In the genomic region with DNA sequence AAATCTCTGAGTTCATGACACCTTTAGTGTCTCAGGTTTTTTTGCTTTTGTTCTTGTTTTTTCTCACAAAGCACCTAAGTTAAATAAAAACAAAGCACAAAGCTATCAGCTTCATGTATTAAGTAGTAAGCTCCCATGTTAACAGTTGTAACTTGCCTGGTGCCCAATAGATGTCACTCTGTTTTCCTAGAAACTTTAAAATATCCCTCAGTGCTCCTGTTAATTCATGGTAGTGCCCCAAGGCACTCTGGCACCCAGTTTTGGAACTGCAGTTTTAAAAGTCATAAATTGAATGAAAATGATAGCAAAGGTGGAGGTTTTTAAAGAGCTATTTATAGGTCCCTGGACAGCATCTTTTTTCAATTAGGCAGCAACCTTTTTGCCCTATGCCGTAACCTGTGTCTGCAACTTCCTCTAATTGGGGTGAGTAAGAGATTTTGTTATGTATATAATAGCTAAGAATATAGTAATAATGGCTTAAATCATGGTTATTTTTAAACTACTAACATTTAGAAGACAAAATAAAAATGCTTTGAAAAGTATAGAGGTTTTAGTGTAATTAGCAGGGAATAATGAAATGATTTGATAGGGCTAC, we compare ENCODE assay signal across 10 cellular contexts.
A peak's percentile ranks its signal among the peaks of the same experiment; 100 is the strongest.
DNase-seq lines count a peak whose midpoint lies in the region; ATAC-seq and TF ChIP-seq lines count a peak whose summit lies in the region.
"Had no signal": no experiment of that assay in that cellular context is flagged by ENCODE, and none has a peak within 500 bp of the region (broad histone marks: within the 10 kb centered on the region; RNA-seq: fewer than 3 reads in every experiment).

No MANE protein-coding gene starts in this region.

- no peaks in the 10 kb centered on the region for H3K9me3 ChIP-seq in SU-DHL-6 (ENCODE audit: insufficient read depth, low read length)
- H3K9me3 ChIP-seq: tibial artery had no signal

- no peaks in the 10 kb centered on the region for H3K4me1 ChIP-seq in KMS-11 (ENCODE audit: low read depth, poor library complexity, severe bottlenecking)
- H3K4me1 ChIP-seq: tibial artery had no signal

- DNase-seq in DMS53 (lab: John Stamatoyannopoulos, UW) = peak; percentile 56
- peak; percentile 18 for DNase-seq in kidney tubule cell (ENCODE audit: low spot score)
- DNase-seq in activated T-cell treated with anti-CD3 and anti-CD28 coated beads for 4 hours = no peak
- DNase-seq in posterior vena cava (ENCODE audit: low spot score) = no peak
- no peak for DNase-seq in stimulated activated CD4-positive, alpha-beta T cell treated with anti-CD3 and anti-CD28 coated beads, Interleukin-2, amount 100 ng/mL, for 24 hours
- DNase-seq: activated CD8-positive, alpha-beta T cell treated with anti-CD3 and anti-CD28 coated beads for 36 hours; tibial artery had no signal

- H3K4me3 ChIP-seq in KMS-11 (IDR thresholded peaks at IDR 0.05; ENCODE audit: insufficient read depth, low read depth, low read length) = no peak overlapping the region
- H3K4me3 ChIP-seq in SU-DHL-6 (ENCODE audit: insufficient read depth, low read length, poor library complexity, severe bottlenecking) = no peak overlapping the region
- H3K4me3 ChIP-seq: tibial artery had no signal

- H3K36me3 ChIP-seq in KMS-11 (ENCODE audit: insufficient read depth) (no peaks in the 10 kb centered on the region), SU-DHL-6 (ENCODE audit: low read length) (no peaks in the 10 kb centered on the region)
- H3K36me3 ChIP-seq: tibial artery had no signal

- H2AFZ ChIP-seq in KMS-11 (ENCODE audit: low read depth) (no peak overlapping the region), SU-DHL-6 (ENCODE audit: low read depth, low read length, severe bottlenecking) (no peak overlapping the region)

- no peaks in the 10 kb centered on the region for H3K79me2 ChIP-seq in KMS-11 (ENCODE audit: insufficient read depth, low read depth)
- H3K79me2 ChIP-seq in SU-DHL-6 (ENCODE audit: insufficient read depth, low read length) = no peaks in the 10 kb centered on the region

- H3K9ac ChIP-seq in KMS-11 (no peak overlapping the region), SU-DHL-6 (ENCODE audit: low read length) (no peak overlapping the region)

- TF ChIP-seq CTCF in KMS-11 (conservative IDR thresholded peaks at IDR 0.05; ENCODE audit: low read depth, low read length) = peak; percentile 39; the same call in 1 of the 2 replicates
- TF ChIP-seq CTCF in SU-DHL-6 (IDR thresholded peaks at IDR 0.05; ENCODE audit: insufficient read depth, low read length, poor library complexity, severe bottlenecking) = peak; percentile 17

- intact Hi-C loops in posterior vena cava (cut with DNase I) = no loop called here

- H3K9me2 ChIP-seq in SU-DHL-6 (replicated peaks; ENCODE audit: insufficient read depth, low read length) = no peaks in the 10 kb centered on the region

- no peaks in the 10 kb centered on the region for H3F3A ChIP-seq in SU-DHL-6 (ENCODE audit: insufficient read depth)

- no peaks in the 10 kb centered on the region for H4K20me1 ChIP-seq in KMS-11 (ENCODE audit: insufficient read depth)
- H4K20me1 ChIP-seq in SU-DHL-6 (ENCODE audit: low read depth, low read length) = no peaks in the 10 kb centered on the region

- H3K27me3 ChIP-seq in KMS-11 (ENCODE audit: insufficient read depth, low read depth) (no peaks in the 10 kb centered on the region), SU-DHL-6 (ENCODE audit: low read length) (no peaks in the 10 kb centered on the region)
- H3K27me3 ChIP-seq: tibial artery had no signal

- H3K4me2 ChIP-seq in KMS-11 (no peak overlapping the region), SU-DHL-6 (ENCODE audit: low read depth, low read length, poor library complexity, severe bottlenecking) (no peak overlapping the region)

- H3K27ac ChIP-seq in KMS-11 (no peak overlapping the region), SU-DHL-6 (ENCODE audit: low read depth, low read length) (no peak overlapping the region)
- H3K27ac ChIP-seq: tibial artery had no signal

- no peak for ATAC-seq in HG03354 (IDR thresholded peaks at IDR 0.05; ENCODE audit: poor library complexity, severe bottlenecking, unreplicated experiment)
- ATAC-seq: activated CD8-positive, alpha-beta T cell treated with anti-CD3 and anti-CD28 coated beads for 36 hours had no signal

Comparison
In these comparisons a context has a peak if more than half of its experiments do, and no peak if none do; other contexts are left out.
1. DNase-seq: peak in DMS53 (single experiment) and kidney tubule cell (single experiment); none in activated T-cell treated with anti-CD3 and anti-CD28 coated beads for 4 hours (single experiment), posterior vena cava (single experiment) and stimulated activated CD4-positive, alpha-beta T cell treated with anti-CD3 and anti-CD28 coated beads, Interleukin-2, amount 100 ng/mL, for 24 hours (0 of 2).